Comparison of ENCODE assay signal across 22 cellular contexts in genomic region chr15:99674279-99674678, GRCh38. TPM values are rescaled to one million over a fixed set of nuclear protein-coding genes. Genes with fewer than 3 reads are reported as not detected.
"Had no signal": no experiment of that assay in that cellular context is flagged by ENCODE, and none has a peak within 500 bp of the region (broad histone marks: within the 10 kb centered on the region; RNA-seq: fewer than 3 reads in every experiment).

No MANE protein-coding gene starts in this region.

- ATAC-seq: activated CD4-positive, CD25-positive, alpha-beta regulatory T cell treated with anti-CD3 and anti-CD28 coated beads, Interleukin-2, amount 50 U/mL, for 24 hours; activated CD8-positive, alpha-beta T cell treated with anti-CD3 and anti-CD28 coated beads for 36 hours; activated naive CD4-positive, alpha-beta T cell treated with anti-CD3 and anti-CD28 coated beads, Interleukin-2, amount 50 U/mL, for 72 hours; activated naive CD8-positive, alpha-beta T cell treated with anti-CD3 and anti-CD28 coated beads, Interleukin-2, amount 50 U/mL, for 24 hours; body of pancreas had no signal

- H3K27me3 Mint-ChIP-seq: activated CD8-positive, alpha-beta T cell treated with anti-CD3 and anti-CD28 coated beads for 36 hours; activated naive CD8-positive, alpha-beta T cell treated with anti-CD3 and anti-CD28 coated beads, Interleukin-2, amount 50 U/mL, for 24 hours had no signal

- H3K9ac ChIP-seq: KMS-11, SK-N-SH had no signal

- H3K27me3 ChIP-seq: ascending aorta, body of pancreas, SJCRH30 had no signal

- H3K4me3 Mint-ChIP-seq: activated CD8-positive, alpha-beta T cell treated with anti-CD3 and anti-CD28 coated beads for 36 hours; activated naive CD8-positive, alpha-beta T cell treated with anti-CD3 and anti-CD28 coated beads, Interleukin-2, amount 50 U/mL, for 24 hours had no signal

- H3K4me1 ChIP-seq: body of pancreas, SJCRH30 had no signal

- H3K9me3 Mint-ChIP-seq: activated CD8-positive, alpha-beta T cell treated with anti-CD3 and anti-CD28 coated beads for 36 hours; activated naive CD4-positive, alpha-beta T cell treated with anti-CD3 and anti-CD28 coated beads, Interleukin-2, amount 50 U/mL, for 72 hours; activated naive CD8-positive, alpha-beta T cell treated with anti-CD3 and anti-CD28 coated beads, Interleukin-2, amount 50 U/mL, for 24 hours had no signal

- H3K4me3 ChIP-seq: ascending aorta, body of pancreas, SJCRH30 had no signal

- H3K27ac ChIP-seq: ascending aorta, body of pancreas, KMS-11, SJCRH30, VCaP had no signal

- DNase-seq: activated CD4-positive, alpha-beta T cell treated with anti-CD3 and anti-CD28 coated beads for 4 hours; activated CD8-positive, alpha-beta memory T cell treated with anti-CD3 and anti-CD28 coated beads, Interleukin-2, amount 50 U/mL, for 48 hours; activated CD8-positive, alpha-beta T cell treated with anti-CD3 and anti-CD28 coated beads for 36 hours; activated naive CD8-positive, alpha-beta T cell treated with anti-CD3 and anti-CD28 coated beads, Interleukin-2, amount 50 U/mL, for 24 hours; activated T-cell treated with anti-CD3 and anti-CD28 coated beads, Interleukin-2, amount 50 U/mL, for 1 hour; amniotic stem cell; body of pancreas; NCI-H1092; NCI-H1417; NCI-H1930; NCI-H2171; NCI-H226; NCI-H526 treated with DMSO at 0.1 percent for 48 hours; NCI-H82; SJCRH30; SK-N-SH; T-helper 1 cell had no signal

- H3K9me3 ChIP-seq: ascending aorta, body of pancreas, SJCRH30, SK-N-SH had no signal

- H3K4me2 ChIP-seq: KMS-11, SK-N-SH had no signal

- H3K27ac Mint-ChIP-seq: activated CD8-positive, alpha-beta T cell treated with anti-CD3 and anti-CD28 coated beads for 36 hours; activated naive CD4-positive, alpha-beta T cell treated with anti-CD3 and anti-CD28 coated beads, Interleukin-2, amount 50 U/mL, for 72 hours; activated naive CD8-positive, alpha-beta T cell treated with anti-CD3 and anti-CD28 coated beads, Interleukin-2, amount 50 U/mL, for 24 hours had no signal

RNA-seq across cellular contexts. Expression of gene LYSMD4, which starts 59.0 kb away (rescaled TPM):
- total RNA-seq: ascending aorta had no signal
